In the genomic region with DNA sequence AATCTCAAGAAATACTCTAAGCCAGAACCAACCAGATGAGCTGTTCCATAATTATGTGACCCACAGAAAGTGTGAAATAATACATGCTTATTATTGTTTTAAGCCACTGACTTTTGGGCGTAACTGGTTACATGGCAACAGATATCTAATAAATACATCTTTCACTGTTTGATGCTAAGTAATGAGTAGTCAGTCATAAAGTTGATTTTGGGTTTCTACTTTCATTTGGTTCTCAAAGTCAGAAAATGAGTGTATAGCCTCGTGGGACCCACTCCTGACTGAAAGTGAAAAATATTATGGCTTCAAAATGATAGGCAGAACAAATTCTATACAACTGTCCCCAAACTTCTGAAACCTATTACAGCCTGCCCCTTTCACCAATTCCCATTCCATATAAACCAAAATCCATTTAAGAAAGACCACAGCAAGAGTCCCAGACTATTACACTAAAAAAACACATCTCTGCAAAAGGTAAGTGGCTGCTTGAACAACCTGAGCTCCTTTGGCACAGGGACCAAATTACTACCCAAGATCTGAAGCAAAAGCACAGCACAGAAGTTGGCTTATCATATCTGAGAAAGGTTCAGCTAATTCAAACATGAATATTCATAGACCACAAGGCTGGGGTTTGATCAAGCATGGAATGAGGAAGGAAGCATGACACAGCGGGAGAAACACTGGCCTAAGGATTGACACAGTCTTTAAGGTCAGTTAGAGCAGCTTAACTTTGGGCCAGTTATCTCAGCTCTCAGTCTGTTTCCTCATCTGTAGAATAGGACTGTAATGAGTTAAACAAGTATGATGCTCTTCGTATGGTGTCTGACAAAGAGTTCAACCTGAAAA, we compare ENCODE assay signal across 3 cellular contexts.
TF ChIP-seq lines count a peak whose summit lies in the region.

No MANE protein-coding gene starts in this region.

TF ChIP-seq in liver, 16 proteins besides CTCF, POLR2A, EP300 and RAD21:
- TF ChIP-seq FOXA1 (IDR thresholded peaks at IDR 0.05): no peak
- no peak for TF ChIP-seq NR2F2 (IDR thresholded peaks at IDR 0.05)
- TF ChIP-seq JUND (IDR thresholded peaks at IDR 0.05): no peak
- TF ChIP-seq HNF4A (conservative IDR thresholded peaks at IDR 0.05): no peak
- TF ChIP-seq, protein P1, sequence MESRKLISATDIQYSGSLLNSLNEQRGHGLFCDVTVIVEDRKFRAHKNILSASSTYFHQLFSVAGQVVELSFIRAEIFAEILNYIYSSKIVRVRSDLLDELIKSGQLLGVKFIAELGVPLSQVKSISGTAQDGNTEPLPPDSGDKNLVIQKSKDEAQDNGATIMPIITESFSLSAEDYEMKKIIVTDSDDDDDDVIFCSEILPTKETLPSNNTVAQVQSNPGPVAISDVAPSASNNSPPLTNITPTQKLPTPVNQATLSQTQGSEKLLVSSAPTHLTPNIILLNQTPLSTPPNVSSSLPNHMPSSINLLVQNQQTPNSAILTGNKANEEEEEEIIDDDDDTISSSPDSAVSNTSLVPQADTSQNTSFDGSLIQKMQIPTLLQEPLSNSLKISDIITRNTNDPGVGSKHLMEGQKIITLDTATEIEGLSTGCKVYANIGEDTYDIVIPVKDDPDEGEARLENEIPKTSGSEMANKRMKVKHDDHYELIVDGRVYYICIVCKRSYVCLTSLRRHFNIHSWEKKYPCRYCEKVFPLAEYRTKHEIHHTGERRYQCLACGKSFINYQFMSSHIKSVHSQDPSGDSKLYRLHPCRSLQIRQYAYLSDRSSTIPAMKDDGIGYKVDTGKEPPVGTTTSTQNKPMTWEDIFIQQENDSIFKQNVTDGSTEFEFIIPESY (IDR thresholded peaks at IDR 0.05): no peak
- no peak for TF ChIP-seq GABPA (IDR thresholded peaks at IDR 0.05 in 1 of 2, conservative IDR thresholded peaks at IDR 0.05 in 1 of 2)
- TF ChIP-seq TAF1 (conservative IDR thresholded peaks at IDR 0.05): no peak
- TF ChIP-seq RXRA (IDR thresholded peaks at IDR 0.05): no peak
- no peak for TF ChIP-seq SP1 (IDR thresholded peaks at IDR 0.05)
- TF ChIP-seq YY1 (IDR thresholded peaks at IDR 0.05): no peak

TF ChIP-seq in HepG2, 621 proteins besides CTCF, POLR2A, EP300 and RAD21:
- TF ChIP-seq ZNF101 (CRISPR knock-in tag; IDR thresholded peaks at IDR 0.05; ENCODE audit: borderline replicate concordance, low read depth) (no peak), SETDB1 (CRISPR knock-in tag; IDR thresholded peaks at IDR 0.05; ENCODE audit: borderline replicate concordance) (no peak), TSC22D2 (CRISPR knock-in tag; IDR thresholded peaks at IDR 0.05; ENCODE audit: borderline replicate concordance) (no peak), MEF2D (CRISPR knock-in tag; IDR thresholded peaks at IDR 0.05) (no peak), ZNF136 (CRISPR knock-in tag; IDR thresholded peaks at IDR 0.05; ENCODE audit: low read depth) (no peak), ZNF460 (CRISPR knock-in tag; IDR thresholded peaks at IDR 0.05; ENCODE audit: borderline replicate concordance) (no peak), KLF15 (CRISPR knock-in tag; IDR thresholded peaks at IDR 0.05; ENCODE audit: borderline replicate concordance) (no peak)

TF ChIP-seq in SK-N-SH, 30 proteins besides CTCF, POLR2A, EP300 and RAD21:
- TF ChIP-seq, protein P2, sequence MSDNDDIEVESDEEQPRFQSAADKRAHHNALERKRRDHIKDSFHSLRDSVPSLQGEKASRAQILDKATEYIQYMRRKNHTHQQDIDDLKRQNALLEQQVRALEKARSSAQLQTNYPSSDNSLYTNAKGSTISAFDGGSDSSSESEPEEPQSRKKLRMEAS (IDR thresholded peaks at IDR 0.05; ENCODE audit: low read depth): no peak
- TF ChIP-seq TCF12 (IDR thresholded peaks at IDR 0.05) (no peak), RFX5 (IDR thresholded peaks at IDR 0.05; ENCODE audit: low read length) (no peak), ELF1 (IDR thresholded peaks at IDR 0.05) (no peak), SMC3 (IDR thresholded peaks at IDR 0.05; ENCODE audit: low read depth, low read length) (no peak), CHD2 (IDR thresholded peaks at IDR 0.05; ENCODE audit: low read length, partially characterized antibody) (no peak), TAF1 (IDR thresholded peaks at IDR 0.05; ENCODE audit: borderline replicate concordance, low read depth, low read length) (no peak), FOXJ3 (CRISPR knock-in tag; IDR thresholded peaks at IDR 0.05) (no peak), RCOR1 (IDR thresholded peaks at IDR 0.05; ENCODE audit: low read length) (no peak), MXI1 (IDR thresholded peaks at IDR 0.05; ENCODE audit: low read depth, low read length) (no peak), NFIC (IDR thresholded peaks at IDR 0.05; ENCODE audit: borderline replicate concordance) (no peak), FOSL2 (IDR thresholded peaks at IDR 0.05; ENCODE audit: borderline replicate concordance, low read depth) (no peak), GABPA (IDR thresholded peaks at IDR 0.05; ENCODE audit: low read depth) (no peak), TEAD4 (IDR thresholded peaks at IDR 0.05; ENCODE audit: borderline replicate concordance, insufficient read depth) (no peak), SIN3A (IDR thresholded peaks at IDR 0.05; ENCODE audit: borderline replicate concordance, low read depth, low read length) (no peak), YY1 (IDR thresholded peaks at IDR 0.05; ENCODE audit: low read depth) (no peak), RXRA (IDR thresholded peaks at IDR 0.05; ENCODE audit: borderline replicate concordance, low read depth) (no peak)
- TF ChIP-seq, protein P3, sequence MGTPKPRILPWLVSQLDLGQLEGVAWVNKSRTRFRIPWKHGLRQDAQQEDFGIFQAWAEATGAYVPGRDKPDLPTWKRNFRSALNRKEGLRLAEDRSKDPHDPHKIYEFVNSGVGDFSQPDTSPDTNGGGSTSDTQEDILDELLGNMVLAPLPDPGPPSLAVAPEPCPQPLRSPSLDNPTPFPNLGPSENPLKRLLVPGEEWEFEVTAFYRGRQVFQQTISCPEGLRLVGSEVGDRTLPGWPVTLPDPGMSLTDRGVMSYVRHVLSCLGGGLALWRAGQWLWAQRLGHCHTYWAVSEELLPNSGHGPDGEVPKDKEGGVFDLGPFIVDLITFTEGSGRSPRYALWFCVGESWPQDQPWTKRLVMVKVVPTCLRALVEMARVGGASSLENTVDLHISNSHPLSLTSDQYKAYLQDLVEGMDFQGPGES (IDR thresholded peaks at IDR 0.05; ENCODE audit: low read depth, low read length): no peak
- TF ChIP-seq, protein P4, sequence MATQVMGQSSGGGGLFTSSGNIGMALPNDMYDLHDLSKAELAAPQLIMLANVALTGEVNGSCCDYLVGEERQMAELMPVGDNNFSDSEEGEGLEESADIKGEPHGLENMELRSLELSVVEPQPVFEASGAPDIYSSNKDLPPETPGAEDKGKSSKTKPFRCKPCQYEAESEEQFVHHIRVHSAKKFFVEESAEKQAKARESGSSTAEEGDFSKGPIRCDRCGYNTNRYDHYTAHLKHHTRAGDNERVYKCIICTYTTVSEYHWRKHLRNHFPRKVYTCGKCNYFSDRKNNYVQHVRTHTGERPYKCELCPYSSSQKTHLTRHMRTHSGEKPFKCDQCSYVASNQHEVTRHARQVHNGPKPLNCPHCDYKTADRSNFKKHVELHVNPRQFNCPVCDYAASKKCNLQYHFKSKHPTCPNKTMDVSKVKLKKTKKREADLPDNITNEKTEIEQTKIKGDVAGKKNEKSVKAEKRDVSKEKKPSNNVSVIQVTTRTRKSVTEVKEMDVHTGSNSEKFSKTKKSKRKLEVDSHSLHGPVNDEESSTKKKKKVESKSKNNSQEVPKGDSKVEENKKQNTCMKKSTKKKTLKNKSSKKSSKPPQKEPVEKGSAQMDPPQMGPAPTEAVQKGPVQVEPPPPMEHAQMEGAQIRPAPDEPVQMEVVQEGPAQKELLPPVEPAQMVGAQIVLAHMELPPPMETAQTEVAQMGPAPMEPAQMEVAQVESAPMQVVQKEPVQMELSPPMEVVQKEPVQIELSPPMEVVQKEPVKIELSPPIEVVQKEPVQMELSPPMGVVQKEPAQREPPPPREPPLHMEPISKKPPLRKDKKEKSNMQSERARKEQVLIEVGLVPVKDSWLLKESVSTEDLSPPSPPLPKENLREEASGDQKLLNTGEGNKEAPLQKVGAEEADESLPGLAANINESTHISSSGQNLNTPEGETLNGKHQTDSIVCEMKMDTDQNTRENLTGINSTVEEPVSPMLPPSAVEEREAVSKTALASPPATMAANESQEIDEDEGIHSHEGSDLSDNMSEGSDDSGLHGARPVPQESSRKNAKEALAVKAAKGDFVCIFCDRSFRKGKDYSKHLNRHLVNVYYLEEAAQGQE (IDR thresholded peaks at IDR 0.05; ENCODE audit: low read depth, low read length): no peak
- TF ChIP-seq, protein P5, sequence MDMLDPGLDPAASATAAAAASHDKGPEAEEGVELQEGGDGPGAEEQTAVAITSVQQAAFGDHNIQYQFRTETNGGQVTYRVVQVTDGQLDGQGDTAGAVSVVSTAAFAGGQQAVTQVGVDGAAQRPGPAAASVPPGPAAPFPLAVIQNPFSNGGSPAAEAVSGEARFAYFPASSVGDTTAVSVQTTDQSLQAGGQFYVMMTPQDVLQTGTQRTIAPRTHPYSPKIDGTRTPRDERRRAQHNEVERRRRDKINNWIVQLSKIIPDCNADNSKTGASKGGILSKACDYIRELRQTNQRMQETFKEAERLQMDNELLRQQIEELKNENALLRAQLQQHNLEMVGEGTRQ (IDR thresholded peaks at IDR 0.05; ENCODE audit: borderline replicate concordance, low read depth, low read length): no peak
